ENCODE assay signal across 19 cellular contexts in genomic region chr12:76549131-76549530, GRCh38. TPM values are rescaled to one million over a fixed set of nuclear protein-coding genes. Genes with fewer than 3 reads are reported as not detected.
A peak's percentile ranks its signal among the peaks of the same experiment; 100 is the strongest.
DNase-seq lines count a peak whose midpoint lies in the region; ATAC-seq and TF ChIP-seq lines count a peak whose summit lies in the region.
"Had no signal": no experiment of that assay in that cellular context is flagged by ENCODE, and none has a peak within 500 bp of the region (broad histone marks: within the 10 kb centered on the region; RNA-seq: fewer than 3 reads in every experiment).

No MANE protein-coding gene starts in this region.

- H3K4me3 ChIP-seq in neuronal stem cell (ENCODE audit: low read length in 2 of 2) (no peak overlapping the region), aorta (ENCODE audit: low read length in 2 of 2) (no peak overlapping the region), testis (no peak overlapping the region)
- H3K4me3 ChIP-seq: A549, ascending aorta, prostate gland had no signal

- TF ChIP-seq CTCF in mesothelial cell of epicardium (IDR thresholded peaks at IDR 0.05; ENCODE audit: unreplicated experiment) (no peak), testis (IDR thresholded peaks at IDR 0.05) (no peak)

- no peak for DNase-seq in activated naive CD4-positive, alpha-beta T cell treated with anti-CD3 and anti-CD28 coated beads, Interleukin-2, amount 10 ng/mL, durations not matched to agents 7 days and 5 days
- DNase-seq in mesothelial cell of epicardium (ENCODE audit: low spot score in 2 of 2, unreplicated experiment in 2 of 2) (no peak), neuronal stem cell (ENCODE audit: low spot score) (no peak), epidermal melanocyte (ENCODE audit: insufficient read length, low spot score) (no peak), aorta (no peak), testis (no peak)
- DNase-seq: activated effector memory CD4-positive, alpha-beta T cell treated with anti-CD3 and anti-CD28 coated beads, Interleukin-2, amount 50 U/mL, for 16 hours; C1 segment of cervical spinal cord; glutamatergic neuron; NCI-H1105 treated with DMSO at 0.1 percent for 48 hours; NCI-H2171 treated with DMSO at 0.1 percent for 48 hours; stimulated activated naive B cell treated with anti-CD40 and anti-IgM and Interleukin-4, amounts not matched to agents 10 μg/mL and 1 μg/mL and 100 μg/mL, for 72 hours; SW 1271 had no signal

- H2BK15ac ChIP-seq in neuronal stem cell (ENCODE audit: low read length) = no peak overlapping the region

- no peaks in the 10 kb centered on the region for H3K27me3 Mint-ChIP-seq in activated naive CD4-positive, alpha-beta T cell treated with anti-CD3 and anti-CD28 coated beads, Interleukin-2, amount 50 U/mL, for 24 hours
- H3K27me3 Mint-ChIP-seq in activated naive CD4-positive, alpha-beta T cell treated with anti-CD3 and anti-CD28 coated beads, Interleukin-2, amount 10 ng/mL, durations not matched to agents 7 days and 5 days = no peaks in the 10 kb centered on the region
- no peaks in the 10 kb centered on the region for H3K27me3 Mint-ChIP-seq in activated T-helper 17 cell treated with anti-CD3 and anti-CD28 coated beads, Interleukin-2, amount 50 U/mL, for 72 hours
- H3K27me3 Mint-ChIP-seq in mesothelial cell of epicardium (ENCODE audit: low read depth) = no peaks in the 10 kb centered on the region
- H3K27me3 Mint-ChIP-seq: IgD-negative memory B cell; stimulated activated naive B cell treated with anti-CD40 and anti-IgM and Interleukin-4, amounts not matched to agents 10 μg/mL and 1 μg/mL and 100 μg/mL, for 72 hours had no signal

- no peak overlapping the region for H2AFZ ChIP-seq in neuronal stem cell (ENCODE audit: low read length)

- peak overlapping the region; percentile 38 for H3K4me3 Mint-ChIP-seq in activated naive CD4-positive, alpha-beta T cell treated with anti-CD3 and anti-CD28 coated beads, Interleukin-2, amount 50 U/mL, for 24 hours
- no peak overlapping the region for H3K4me3 Mint-ChIP-seq in activated naive CD4-positive, alpha-beta T cell treated with anti-CD3 and anti-CD28 coated beads, Interleukin-2, amount 10 ng/mL, durations not matched to agents 7 days and 5 days
- H3K4me3 Mint-ChIP-seq in activated T-helper 17 cell treated with anti-CD3 and anti-CD28 coated beads, Interleukin-2, amount 50 U/mL, for 72 hours = peak overlapping the region; percentile 7
- no peak overlapping the region for H3K4me3 Mint-ChIP-seq in mesothelial cell of epicardium
- H3K4me3 Mint-ChIP-seq: stimulated activated naive B cell treated with anti-CD40 and anti-IgM and Interleukin-4, amounts not matched to agents 10 μg/mL and 1 μg/mL and 100 μg/mL, for 72 hours had no signal

- H4K8ac ChIP-seq in neuronal stem cell (ENCODE audit: low read depth, low read length) = no peak overlapping the region

- H3K4me1 ChIP-seq in neuronal stem cell (ENCODE audit: control insufficient read depth in 2 of 2, insufficient read depth in 1 of 2, low read depth in 1 of 2, low read length in 2 of 2) (peaks cover 4 to 23% of the 10 kb centered on the region in 2 donors), aorta (ENCODE audit: control insufficient read depth in 1 of 2, insufficient read depth in 2 of 2, low read length in 2 of 2) (peaks cover 0 to 3% of the 10 kb centered on the region in 2 donors), testis (peaks cover 4% of the 10 kb centered on the region)
- H3K4me1 ChIP-seq: prostate gland had no signal

- no peak overlapping the region for H3K9ac ChIP-seq in neuronal stem cell (ENCODE audit: low read depth, low read length, poor library complexity)

- no peaks in the 10 kb centered on the region for H3K79me1 ChIP-seq in neuronal stem cell (ENCODE audit: low read depth, low read length)

- H3K9me3 ChIP-seq in neuronal stem cell (replicated peaks in 1 of 2; ENCODE audit: control insufficient read depth in 2 of 2, insufficient read depth in 1 of 2, low read depth in 1 of 2, low read length in 2 of 2) (peaks cover 0 to 3% of the 10 kb centered on the region in 2 donors), aorta (ENCODE audit: control insufficient read depth, low read length) (no peaks in the 10 kb centered on the region), testis (no peaks in the 10 kb centered on the region)
- H3K9me3 ChIP-seq: A549, ascending aorta, prostate gland had no signal

- H2AK5ac ChIP-seq in neuronal stem cell (ENCODE audit: low read depth, low read length) = no peak overlapping the region

- peaks cover 87% of the 10 kb centered on the region for H3K4me1 Mint-ChIP-seq in activated naive CD4-positive, alpha-beta T cell treated with anti-CD3 and anti-CD28 coated beads, Interleukin-2, amount 50 U/mL, for 24 hours
- peaks cover 60% of the 10 kb centered on the region for H3K4me1 Mint-ChIP-seq in activated naive CD4-positive, alpha-beta T cell treated with anti-CD3 and anti-CD28 coated beads, Interleukin-2, amount 10 ng/mL, durations not matched to agents 7 days and 5 days
- H3K4me1 Mint-ChIP-seq in activated T-helper 17 cell treated with anti-CD3 and anti-CD28 coated beads, Interleukin-2, amount 50 U/mL, for 72 hours = peaks cover 36% of the 10 kb centered on the region
- peaks cover 46% of the 10 kb centered on the region for H3K4me1 Mint-ChIP-seq in mesothelial cell of epicardium

- no peak overlapping the region for H3K23ac ChIP-seq in neuronal stem cell (ENCODE audit: low read depth, low read length, poor library complexity)

- no peak overlapping the region for H3K4me2 ChIP-seq in neuronal stem cell (ENCODE audit: insufficient read depth, low read length, poor library complexity, severe bottlenecking)

- no CpG with 5 or more reads among the region's 4 CpGs for WGBS in neuronal stem cell (ENCODE audit: extremely low coverage in 2 of 2, insufficient read length in 2 of 2, insufficient replicate concordance in 1 of 2), 2 donors
- 78% methylated on average over 4 of the region's 4 CpGs for WGBS in aorta, 2 donors
- 55 to 61% methylated on average over 4 of the region's 4 CpGs for whole genome bisulfite sequencing in testis, 2 donors

- no peak for ATAC-seq in activated T-helper 17 cell treated with anti-CD3 and anti-CD28 coated beads, Interleukin-2, amount 50 U/mL, for 72 hours (replicated peaks)
- no peak for ATAC-seq in aorta (ENCODE audit: low FRiP score)
- ATAC-seq: stimulated activated naive B cell treated with anti-CD40 and anti-IgM and Interleukin-4, amounts not matched to agents 10 μg/mL and 1 μg/mL and 100 μg/mL, for 72 hours had no signal

- H3K36me3 Mint-ChIP-seq in activated naive CD4-positive, alpha-beta T cell treated with anti-CD3 and anti-CD28 coated beads, Interleukin-2, amount 50 U/mL, for 24 hours = peaks cover 6% of the 10 kb centered on the region
- H3K36me3 Mint-ChIP-seq in activated naive CD4-positive, alpha-beta T cell treated with anti-CD3 and anti-CD28 coated beads, Interleukin-2, amount 10 ng/mL, durations not matched to agents 7 days and 5 days = peaks cover 26% of the 10 kb centered on the region
- H3K36me3 Mint-ChIP-seq in activated T-helper 17 cell treated with anti-CD3 and anti-CD28 coated beads, Interleukin-2, amount 50 U/mL, for 72 hours (ENCODE audit: low read depth) = no peaks in the 10 kb centered on the region
- no peaks in the 10 kb centered on the region for H3K36me3 Mint-ChIP-seq in mesothelial cell of epicardium

- H2BK5ac ChIP-seq in neuronal stem cell (ENCODE audit: low read length) = no peak overlapping the region

- no peak overlapping the region for H2BK12ac ChIP-seq in neuronal stem cell (ENCODE audit: low read length)

- no peak overlapping the region for H4K91ac ChIP-seq in neuronal stem cell (ENCODE audit: low read depth, low read length, poor library complexity)

- no peak overlapping the region for H3K4ac ChIP-seq in neuronal stem cell (ENCODE audit: low read length)

- H3K14ac ChIP-seq in neuronal stem cell (ENCODE audit: low read length) = no peak overlapping the region

- CTCF ChIA-PET in activated naive CD4-positive, alpha-beta T cell treated with anti-CD3 and anti-CD28 coated beads, Interleukin-2, amount 10 ng/mL, durations not matched to agents 7 days and 5 days (lab: Charles Lee) = no interaction called here

- H3K36me3 ChIP-seq in neuronal stem cell (replicated peaks in 1 of 2; ENCODE audit: control insufficient read depth in 2 of 2, insufficient read depth in 2 of 2, low read length in 2 of 2) = no peaks in the 10 kb centered on the region
- H3K36me3 ChIP-seq in aorta (ENCODE audit: control insufficient read depth in 1 of 2, insufficient read depth in 2 of 2, low read length in 1 of 2) = no peaks in the 10 kb centered on the region
- no peaks in the 10 kb centered on the region for H3K36me3 ChIP-seq in testis (ENCODE audit: low read depth, missing control alignments)
- H3K36me3 ChIP-seq: ascending aorta, prostate gland had no signal

- no peak overlapping the region for H2BK120ac ChIP-seq in neuronal stem cell (ENCODE audit: low read depth, low read length)

- TF ChIP-seq POLR2A in testis (IDR thresholded peaks at IDR 0.05) = no peak

- H3K18ac ChIP-seq in neuronal stem cell (ENCODE audit: low read length) = no peak overlapping the region

- peak overlapping the region; percentile 20 for H3K27ac Mint-ChIP-seq in activated naive CD4-positive, alpha-beta T cell treated with anti-CD3 and anti-CD28 coated beads, Interleukin-2, amount 50 U/mL, for 24 hours
- no peak overlapping the region for H3K27ac Mint-ChIP-seq in activated naive CD4-positive, alpha-beta T cell treated with anti-CD3 and anti-CD28 coated beads, Interleukin-2, amount 10 ng/mL, durations not matched to agents 7 days and 5 days
- H3K27ac Mint-ChIP-seq in activated T-helper 17 cell treated with anti-CD3 and anti-CD28 coated beads, Interleukin-2, amount 50 U/mL, for 72 hours = peak overlapping the region; percentile 34
- H3K27ac Mint-ChIP-seq in mesothelial cell of epicardium = peak overlapping the region; percentile 58
- H3K27ac Mint-ChIP-seq: stimulated activated naive B cell treated with anti-CD40 and anti-IgM and Interleukin-4, amounts not matched to agents 10 μg/mL and 1 μg/mL and 100 μg/mL, for 72 hours had no signal

- H3K27ac ChIP-seq in neuronal stem cell (replicated peaks; ENCODE audit: low read length) (no peak overlapping the region), aorta (ENCODE audit: low read depth in 1 of 2, low read length in 2 of 2) (no peak overlapping the region), testis (no peak overlapping the region)
- H3K27ac ChIP-seq: A549, ascending aorta, prostate gland had no signal

- intact Hi-C loops in aorta (cut with DNase I) (no loop called here), testis (cut with DNase I; ENCODE audit: low total_unique reads) (no loop called here)

- H3K9me3 Mint-ChIP-seq in activated naive CD4-positive, alpha-beta T cell treated with anti-CD3 and anti-CD28 coated beads, Interleukin-2, amount 50 U/mL, for 24 hours = no peaks in the 10 kb centered on the region
- no peaks in the 10 kb centered on the region for H3K9me3 Mint-ChIP-seq in activated naive CD4-positive, alpha-beta T cell treated with anti-CD3 and anti-CD28 coated beads, Interleukin-2, amount 10 ng/mL, durations not matched to agents 7 days and 5 days
- no peaks in the 10 kb centered on the region for H3K9me3 Mint-ChIP-seq in activated T-helper 17 cell treated with anti-CD3 and anti-CD28 coated beads, Interleukin-2, amount 50 U/mL, for 72 hours
- H3K9me3 Mint-ChIP-seq in mesothelial cell of epicardium = no peaks in the 10 kb centered on the region
- H3K9me3 Mint-ChIP-seq: IgD-negative memory B cell had no signal

- H3K27me3 ChIP-seq in neuronal stem cell (ENCODE audit: control insufficient read depth in 3 of 3, insufficient read depth in 3 of 3, low read depth in 1 of 3, low read length in 3 of 3) (no peaks in the 10 kb centered on the region), aorta (ENCODE audit: control insufficient read depth in 1 of 2, insufficient read depth in 2 of 2, low read length in 1 of 2) (no peaks in the 10 kb centered on the region), testis (no peaks in the 10 kb centered on the region)
- H3K27me3 ChIP-seq: ascending aorta had no signal

RNA-seq across cellular contexts. Expression of gene OSBPL8, which starts 10.4 kb away (rescaled TPM):
- total RNA-seq in activated T-helper 17 cell treated with anti-CD3 and anti-CD28 coated beads, Interleukin-2, amount 50 U/mL, for 72 hours = 10 to 100 TPM; 40.5 to 68.2 TPM
- total RNA-seq in mesothelial cell of epicardium (50.8 to 51.5 TPM (median 51.5 TPM) in 3 replicates), aorta (100 to 1,000 TPM in 1 of 2 donors, 10 to 100 TPM in 1; 77.8 to 100 TPM), testis (10 to 100 TPM; 64.3 to 77.5 TPM)
- polyA plus RNA-seq in neuronal stem cell (2013, experiment 1 of 2) = 42.5 TPM
- 43.9 TPM for polyA plus RNA-seq in neuronal stem cell (2013, experiment 2 of 2)
- polyA plus RNA-seq in aorta (10 to 100 TPM; 16.8 to 17.5 TPM), testis (ENCODE audit: insufficient read depth, low read depth, low replicate concordance) (19.1 TPM)

Comparison
In these comparisons a context has a peak if more than half of its experiments do, and no peak if none do; other contexts are left out.
1. H3K4me3 Mint-ChIP-seq: peak in activated naive CD4-positive, alpha-beta T cell treated with anti-CD3 and anti-CD28 coated beads, Interleukin-2, amount 50 U/mL, for 24 hours (single experiment) and activated T-helper 17 cell treated with anti-CD3 and anti-CD28 coated beads, Interleukin-2, amount 50 U/mL, for 72 hours (single experiment); none in activated naive CD4-positive, alpha-beta T cell treated with anti-CD3 and anti-CD28 coated beads, Interleukin-2, amount 10 ng/mL, durations not matched to agents 7 days and 5 days (single experiment) and mesothelial cell of epicardium (single experiment).